In the genomic region with DNA sequence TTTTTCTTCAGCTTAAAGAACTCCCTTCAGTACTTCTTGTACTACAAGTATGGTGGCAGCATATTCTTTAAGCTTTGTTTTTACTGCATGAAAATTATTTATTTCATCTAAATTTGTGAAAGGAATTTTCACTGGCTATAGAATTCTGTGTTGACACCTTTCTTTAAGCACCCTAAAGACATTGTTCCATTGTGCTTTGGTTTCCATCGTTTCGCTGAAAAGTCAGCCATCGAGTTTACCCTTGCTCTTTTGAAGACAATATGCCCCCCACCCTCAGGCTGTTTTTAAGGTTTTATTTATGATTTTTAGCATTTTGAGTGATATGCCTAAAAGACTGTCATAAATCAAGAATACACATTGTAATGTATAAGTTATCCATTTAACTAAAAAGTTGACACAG, we compare ENCODE assay signal across 25 cellular contexts. TPM values are rescaled to one million over a fixed set of nuclear protein-coding genes. Genes with fewer than 3 reads are reported as not detected.
A peak's percentile ranks its signal among the peaks of the same experiment; 100 is the strongest.
DNase-seq lines count a peak whose midpoint lies in the region; ATAC-seq, FAIRE-seq and TF ChIP-seq lines count a peak whose summit lies in the region.
"Had no signal": no experiment of that assay in that cellular context is flagged by ENCODE, and none has a peak within 500 bp of the region (broad histone marks: within the 10 kb centered on the region; RNA-seq: fewer than 3 reads in every experiment).

No MANE protein-coding gene starts in this region.

- CTCF ChIA-PET in HepG2 (lab: Yijun Ruan, JAX; ENCODE audit: low intra/inter-chr PET ratio, low total read pairs), result no interaction called here
- CTCF ChIA-PET in activated CD4-positive, alpha-beta T cell treated with anti-CD3 and anti-CD28 coated beads for 36 hours (lab: Charles Lee), result no interaction called here

- 3% methylated on average over 3 of the region's 3 CpGs for WGBS in HepG2 (ENCODE audit: low lambda C conversion rate)
- WGBS in right lobe of liver (ENCODE audit: insufficient coverage, low coverage, low lambda C conversion rate, missing lambda C conversion rate), result 73% methylated on average over 3 of the region's 3 CpGs
- WGBS in pancreas, 2 donors, result 84 to 94% methylated on average over 3 of the region's 3 CpGs

- H3K27me3 ChIP-seq in HepG2 (ENCODE audit: control insufficient read depth in 1 of 2, insufficient read depth in 2 of 2, low read length in 2 of 2) (peaks cover 1 to 25% of the 10 kb centered on the region in 2 experiments; a peak in 2 of 5 replicates), right lobe of liver (no peaks in the 10 kb centered on the region), pancreas (peaks cover 0 to 4% (median 0%) of the 10 kb centered on the region in 4 donors)
- H3K27me3 ChIP-seq: BE2C; BLaER1 treated with 17β-estradiol and CSF1 and Interleukin-3, amounts not matched to agents 10 nM and 100 nM had no signal

- POLR2A ChIA-PET in HepG2 (lab: Yijun Ruan, JAX), result no interaction called here
- POLR2A ChIA-PET in activated CD4-positive, alpha-beta T cell treated with anti-CD3 and anti-CD28 coated beads for 36 hours (lab: Charles Lee), result no interaction called here

- no peak overlapping the region for H3K4me3 Mint-ChIP-seq in activated CD4-positive, alpha-beta T cell treated with anti-CD3 and anti-CD28 coated beads for 36 hours
- H3K4me3 Mint-ChIP-seq: CD4-positive, alpha-beta memory T cell had no signal

- no peaks in the 10 kb centered on the region for H3K4me1 Mint-ChIP-seq in activated CD4-positive, alpha-beta T cell treated with anti-CD3 and anti-CD28 coated beads for 36 hours
- H3K4me1 Mint-ChIP-seq: CD4-positive, alpha-beta memory T cell had no signal

- in situ Hi-C loops in HepG2 (cut with HindIII; ENCODE audit: extremely low pct_ligation_motif_present, low pct_unique_long_range_greater_than_20kb), result no loop called here

- no peaks in the 10 kb centered on the region for H4K20me1 ChIP-seq in HepG2 (ENCODE audit: insufficient read depth, low read length)
- H4K20me1 ChIP-seq: BLaER1 treated with 17β-estradiol and CSF1 and Interleukin-3, amounts not matched to agents 10 nM and 100 nM had no signal

- H3K9ac ChIP-seq in HepG2 (ENCODE audit: insufficient read depth, low read depth, low read length), result no peak overlapping the region
- H3K9ac ChIP-seq: BLaER1 treated with 17β-estradiol and CSF1 and Interleukin-3, amounts not matched to agents 10 nM and 100 nM had no signal

- no peaks in the 10 kb centered on the region for H3K79me2 ChIP-seq in HepG2 (ENCODE audit: insufficient read depth, low read length)

- H3K4me3 ChIP-seq in HepG2 (replicated peaks in 1 of 3; ENCODE audit: insufficient read depth in 1 of 3, low read depth in 2 of 3, low read length in 3 of 3) (no peak overlapping the region), right lobe of liver (no peak overlapping the region), pancreas (no peak overlapping the region)
- H3K4me3 ChIP-seq: A549; BLaER1 treated with 17β-estradiol and CSF1 and Interleukin-3, amounts not matched to agents 10 nM and 100 nM had no signal

- no peak for TF ChIP-seq EP300 in HepG2 (IDR thresholded peaks at IDR 0.05; ENCODE audit: low read depth in 2 of 2, low read length in 2 of 2)
- no peak for TF ChIP-seq EP300 in HepG2 (CRISPR knock-in tag; IDR thresholded peaks at IDR 0.05; ENCODE audit: borderline replicate concordance)

- no peaks in the 10 kb centered on the region for H3K36me3 Mint-ChIP-seq in activated CD4-positive, alpha-beta T cell treated with anti-CD3 and anti-CD28 coated beads for 36 hours (ENCODE audit: low read depth)
- H3K36me3 Mint-ChIP-seq: CD4-positive, alpha-beta memory T cell had no signal

- no TSS peak for BruUV-seq in HepG2 (replicated peaks; lab: Mats Ljungman, UMichigan)

- no peak for TF ChIP-seq RAD21 in HepG2 (CRISPR knock-in tag; IDR thresholded peaks at IDR 0.05)

- TF ChIP-seq POLR2A in HepG2 (IDR thresholded peaks at IDR 0.05; ENCODE audit: insufficient read depth in 1 of 2, low read depth in 2 of 2, low read length in 2 of 2), result no peak
- TF ChIP-seq POLR2A in right lobe of liver (IDR thresholded peaks at IDR 0.05), result no peak

- FAIRE-seq in HepG2 (lab: Jason Lieb, UNC), result no peak
- no peak for FAIRE-seq in pancreas (lab: Jason Lieb, UNC)
- FAIRE-seq: GM12891, GM18507 had no signal

- H3K4me1 ChIP-seq in HepG2 (ENCODE audit: insufficient read depth, low read length) (no peaks in the 10 kb centered on the region), right lobe of liver (no peaks in the 10 kb centered on the region), pancreas (no peaks in the 10 kb centered on the region)
- H3K4me1 ChIP-seq: A549, BE2C had no signal

- no peak overlapping the region for H3K4me2 ChIP-seq in HepG2 (ENCODE audit: low read depth, low read length)
- H3K4me2 ChIP-seq: A549; BLaER1 treated with 17β-estradiol and CSF1 and Interleukin-3, amounts not matched to agents 10 nM and 100 nM had no signal

- H3K27me3 Mint-ChIP-seq in activated CD4-positive, alpha-beta T cell treated with anti-CD3 and anti-CD28 coated beads for 36 hours, result peaks cover 17% of the 10 kb centered on the region

- H3K9me3 Mint-ChIP-seq in activated CD4-positive, alpha-beta T cell treated with anti-CD3 and anti-CD28 coated beads for 36 hours (ENCODE audit: low read depth), result peaks cover 17% of the 10 kb centered on the region

- TF ChIP-seq CTCF in HepG2 (CRISPR knock-in tag; IDR thresholded peaks at IDR 0.05) (no peak), right lobe of liver (IDR thresholded peaks at IDR 0.05) (no peak), pancreas (IDR thresholded peaks at IDR 0.05) (no peak)

- no peak overlapping the region for H3K27ac Mint-ChIP-seq in activated CD4-positive, alpha-beta T cell treated with anti-CD3 and anti-CD28 coated beads for 36 hours
- H3K27ac Mint-ChIP-seq: CD4-positive, alpha-beta memory T cell had no signal

- ATAC-seq in HepG2, result no peak
- no peak for ATAC-seq in right lobe of liver
- no peak for ATAC-seq in activated CD4-positive, alpha-beta T cell treated with anti-CD3 and anti-CD28 coated beads for 36 hours
- no peak for ATAC-seq in pancreas
- ATAC-seq: A549 had no signal

- DNase-seq in HepG2 (ENCODE audit: low spot score) (no peak), right lobe of liver (no peak), amniotic epithelial cell (ENCODE audit: low read depth) (peak; percentile 34), islet precursor cell (peak; percentile 4), inferior parietal cortex (ENCODE audit: extremely low spot score) (no peak), pancreas (no peak), OCI-M2 (lab: John Stamatoyannopoulos, UW; ENCODE audit: unreplicated experiment) (no peak)
- DNase-seq in activated CD4-positive, alpha-beta T cell treated with anti-CD3 and anti-CD28 coated beads for 36 hours, result no peak
- DNase-seq: ACHN; AML-193; BE2C; Calu3; CD4-positive, alpha-beta memory T cell; COR-L47; DMS53; DMS79 treated with DMSO at 0.1 percent for 48 hours; GF-D8; GOT3; H7; HCEC 1CT had no signal

- peaks cover 22% of the 10 kb centered on the region for H3K9me3 ChIP-seq in HepG2 (ENCODE audit: low read length)
- no peaks in the 10 kb centered on the region for H3K9me3 ChIP-seq in right lobe of liver
- H3K9me3 ChIP-seq in pancreas, result no peaks in the 10 kb centered on the region
- H3K9me3 ChIP-seq: BE2C had no signal

- H3K27ac ChIP-seq in HepG2 (ENCODE audit: extremely low read length, insufficient read depth, low read length), result no peak overlapping the region
- no peak overlapping the region for H3K27ac ChIP-seq in right lobe of liver
- no peak overlapping the region for H3K27ac ChIP-seq in pancreas
- H3K27ac ChIP-seq: 22Rv1; A549; BLaER1 treated with 17β-estradiol and CSF1 and Interleukin-3, amounts not matched to agents 10 nM and 100 nM had no signal

- intact Hi-C loops in HepG2 (cut with micrococcal nuclease; ENCODE audit: unreplicated experiment), result no loop called here
- intact Hi-C loops in right lobe of liver (cut with DNase I), result no loop called here
- intact Hi-C loops in activated CD4-positive, alpha-beta T cell treated with anti-CD3 and anti-CD28 coated beads for 36 hours (cut with DNase I, micrococcal nuclease), result no loop called here
- intact Hi-C loops in pancreas (cut with DNase I), result no loop called here

- H3K36me3 ChIP-seq in HepG2 (replicated peaks in 1 of 2; ENCODE audit: control insufficient read depth in 1 of 2, insufficient read depth in 2 of 2, low read length in 2 of 2) (no peaks in the 10 kb centered on the region), right lobe of liver (no peaks in the 10 kb centered on the region), pancreas (no peaks in the 10 kb centered on the region)
- H3K36me3 ChIP-seq: BE2C; BLaER1 treated with 17β-estradiol and CSF1 and Interleukin-3, amounts not matched to agents 10 nM and 100 nM had no signal

- H2AFZ ChIP-seq in HepG2 (ENCODE audit: low read length), result no peak overlapping the region

TF ChIP-seq in HepG2, 621 proteins besides CTCF, POLR2A, EP300 and RAD21 (continues in another document):
- TF ChIP-seq TRIM24 (CRISPR knock-in tag; IDR thresholded peaks at IDR 0.05), result no peak

RNA-seq across cellular contexts. Expression of a gene that starts 27.3 kb away (rescaled TPM):
- total RNA-seq in HepG2 (2016; rRNA removed; fragmentation: Illumina TruSeq; extraction: Trizol) (not detected in 2 replicates), right lobe of liver (10 to 100 TPM in 2 of 6 experiments, 1 to 10 TPM in 4; 1.5 to 17.0 (median 7.7) TPM), pancreas (10 to 100 TPM in 2 of 6 donors, 1 to 10 TPM in 4; 1.2 to 62.8 (median 4.6) TPM)
- not detected in 2 replicates for total RNA-seq in HepG2 (2016; cell fraction: cytosol; rRNA removed; fragmentation: Illumina TruSeq; extraction: Trizol; ENCODE audit: low read depth)
- total RNA-seq in HepG2 (2016; cell fraction: insoluble cytoplasmic fraction; rRNA removed; fragmentation: Illumina TruSeq; extraction: Trizol), result not detected in 2 replicates
- not detected in 2 replicates for total RNA-seq in HepG2 (2016; cell fraction: membrane; rRNA removed; fragmentation: Illumina TruSeq; extraction: Trizol)
- not detected in 2 replicates for total RNA-seq in HepG2 (2016; cell fraction: nucleus; rRNA removed; fragmentation: Illumina TruSeq; extraction: Trizol)
- polyA plus RNA-seq in HepG2 (2011; rRNA removed) (under 0.01 TPM in 1 of 2 replicates, not detected in the other), pancreas (1 to 10 TPM; 2.6 to 4.1 TPM)
- under 0.01 TPM in 1 of 2 replicates, not detected in the other for polyA plus RNA-seq in HepG2 (2011; cell fraction: cytosol; rRNA removed)
- 0.07 and 0.08 TPM in 2 replicates for polyA plus RNA-seq in HepG2 (2011; cell fraction: nucleus; rRNA removed)
- not detected in 2 replicates for polyA plus RNA-seq in HepG2 (2012)
- polyA plus RNA-seq in HepG2 (2016; cell fraction: cytosol; fragmentation: Illumina TruSeq; extraction: Trizol; ENCODE audit: low read depth), result not detected in 2 replicates
- not detected in 2 replicates for polyA plus RNA-seq in HepG2 (2016; cell fraction: insoluble cytoplasmic fraction; fragmentation: Illumina TruSeq; extraction: Trizol; ENCODE audit: low read depth)
- not detected in 2 replicates for polyA plus RNA-seq in HepG2 (2016; cell fraction: membrane; fragmentation: Illumina TruSeq; extraction: Trizol; ENCODE audit: low read depth)
- 0.19 TPM in 1 of 2 replicates, not detected in the other for polyA plus RNA-seq in HepG2 (2016; cell fraction: nucleus; fragmentation: Illumina TruSeq; extraction: Trizol; ENCODE audit: insufficient read depth, low read depth)
- 0.04 and 20.3 TPM in 2 replicates for polyA minus RNA-seq in HepG2 (2011; rRNA and poly(A)+ RNA removed; ENCODE audit: low replicate concordance)
- polyA minus RNA-seq in HepG2 (2011; cell fraction: cytosol; rRNA and poly(A)+ RNA removed), result 0.20 TPM in 1 of 2 replicates, not detected in the other
- polyA minus RNA-seq in HepG2 (2011; cell fraction: nucleus; rRNA and poly(A)+ RNA removed), result not detected in 2 replicates
- total RNA-seq in activated CD4-positive, alpha-beta T cell treated with anti-CD3 and anti-CD28 coated beads for 36 hours, result under 1 TPM; 0.07 to 0.16 TPM
- total RNA-seq: Calu3 had no signal

Comparison
In these comparisons a context has a peak if more than half of its experiments do, and no peak if none do; other contexts are left out.
1. DNase-seq: peak in amniotic epithelial cell (single experiment) and islet precursor cell (single experiment); none in HepG2 (single experiment), right lobe of liver (0 of 3), inferior parietal cortex (single experiment), activated CD4-positive, alpha-beta T cell treated with anti-CD3 and anti-CD28 coated beads for 36 hours (single experiment), pancreas (0 of 6) and OCI-M2 (single experiment).